In genomic region chr11:8800498-8801110, GRCh38 we compare ENCODE assay signal across 1 cellular context.
TF ChIP-seq lines count a peak whose summit lies in the region.

No MANE protein-coding gene starts in this region.

TF ChIP-seq in WTC11, 78 proteins besides CTCF, POLR2A, EP300 and RAD21:
- no peak for TF ChIP-seq FOXK1 (CRISPR knock-in tag; IDR thresholded peaks at IDR 0.05)
- TF ChIP-seq, protein P1, sequence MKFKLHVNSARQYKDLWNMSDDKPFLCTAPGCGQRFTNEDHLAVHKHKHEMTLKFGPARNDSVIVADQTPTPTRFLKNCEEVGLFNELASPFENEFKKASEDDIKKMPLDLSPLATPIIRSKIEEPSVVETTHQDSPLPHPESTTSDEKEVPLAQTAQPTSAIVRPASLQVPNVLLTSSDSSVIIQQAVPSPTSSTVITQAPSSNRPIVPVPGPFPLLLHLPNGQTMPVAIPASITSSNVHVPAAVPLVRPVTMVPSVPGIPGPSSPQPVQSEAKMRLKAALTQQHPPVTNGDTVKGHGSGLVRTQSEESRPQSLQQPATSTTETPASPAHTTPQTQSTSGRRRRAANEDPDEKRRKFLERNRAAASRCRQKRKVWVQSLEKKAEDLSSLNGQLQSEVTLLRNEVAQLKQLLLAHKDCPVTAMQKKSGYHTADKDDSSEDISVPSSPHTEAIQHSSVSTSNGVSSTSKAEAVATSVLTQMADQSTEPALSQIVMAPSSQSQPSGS (CRISPR knock-in tag; IDR thresholded peaks at IDR 0.05; ENCODE audit: borderline replicate concordance, low read depth), result no peak
- TF ChIP-seq SMAD4 (CRISPR knock-in tag; IDR thresholded peaks at IDR 0.05), result no peak
- no peak for TF ChIP-seq PREB (CRISPR knock-in tag; IDR thresholded peaks at IDR 0.05; ENCODE audit: borderline replicate concordance)
- no peak for TF ChIP-seq ZNF425 (CRISPR knock-in tag; conservative IDR thresholded peaks at IDR 0.05)
- TF ChIP-seq STAT6 (CRISPR knock-in tag; conservative IDR thresholded peaks at IDR 0.05; ENCODE audit: low read depth), result no peak
- no peak for TF ChIP-seq CREB1 (CRISPR knock-in tag; IDR thresholded peaks at IDR 0.05)
- TF ChIP-seq GTF2I (CRISPR knock-in tag; conservative IDR thresholded peaks at IDR 0.05), result no peak
- no peak for TF ChIP-seq JAZF1 (CRISPR knock-in tag; IDR thresholded peaks at IDR 0.05)
- TF ChIP-seq NFE2L1 (CRISPR knock-in tag; IDR thresholded peaks at IDR 0.05), result no peak
- TF ChIP-seq GABPB1 (CRISPR knock-in tag; IDR thresholded peaks at IDR 0.05), result no peak
- TF ChIP-seq, protein P2, sequence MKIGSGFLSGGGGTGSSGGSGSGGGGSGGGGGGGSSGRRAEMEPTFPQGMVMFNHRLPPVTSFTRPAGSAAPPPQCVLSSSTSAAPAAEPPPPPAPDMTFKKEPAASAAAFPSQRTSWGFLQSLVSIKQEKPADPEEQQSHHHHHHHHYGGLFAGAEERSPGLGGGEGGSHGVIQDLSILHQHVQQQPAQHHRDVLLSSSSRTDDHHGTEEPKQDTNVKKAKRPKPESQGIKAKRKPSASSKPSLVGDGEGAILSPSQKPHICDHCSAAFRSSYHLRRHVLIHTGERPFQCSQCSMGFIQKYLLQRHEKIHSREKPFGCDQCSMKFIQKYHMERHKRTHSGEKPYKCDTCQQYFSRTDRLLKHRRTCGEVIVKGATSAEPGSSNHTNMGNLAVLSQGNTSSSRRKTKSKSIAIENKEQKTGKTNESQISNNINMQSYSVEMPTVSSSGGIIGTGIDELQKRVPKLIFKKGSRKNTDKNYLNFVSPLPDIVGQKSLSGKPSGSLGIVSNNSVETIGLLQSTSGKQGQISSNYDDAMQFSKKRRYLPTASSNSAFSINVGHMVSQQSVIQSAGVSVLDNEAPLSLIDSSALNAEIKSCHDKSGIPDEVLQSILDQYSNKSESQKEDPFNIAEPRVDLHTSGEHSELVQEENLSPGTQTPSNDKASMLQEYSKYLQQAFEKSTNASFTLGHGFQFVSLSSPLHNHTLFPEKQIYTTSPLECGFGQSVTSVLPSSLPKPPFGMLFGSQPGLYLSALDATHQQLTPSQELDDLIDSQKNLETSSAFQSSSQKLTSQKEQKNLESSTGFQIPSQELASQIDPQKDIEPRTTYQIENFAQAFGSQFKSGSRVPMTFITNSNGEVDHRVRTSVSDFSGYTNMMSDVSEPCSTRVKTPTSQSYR (CRISPR knock-in tag; IDR thresholded peaks at IDR 0.05), result no peak
- TF ChIP-seq EMX1 (CRISPR knock-in tag; IDR thresholded peaks at IDR 0.05), result no peak
- TF ChIP-seq NFATC4 (CRISPR knock-in tag; IDR thresholded peaks at IDR 0.05), result no peak
TF ChIP-seq in WTC11: peak in this region for 0.
